8 cellular contexts compared by ENCODE assay signal in genomic region chr14:105313381-105314286, GRCh38. TPM values are rescaled to one million over a fixed set of nuclear protein-coding genes. Genes with fewer than 3 reads are reported as not detected.
A peak's percentile ranks its signal among the peaks of the same experiment; 100 is the strongest.
DNase-seq lines count a peak whose midpoint lies in the region; ATAC-seq and TF ChIP-seq lines count a peak whose summit lies in the region.

No MANE protein-coding gene starts in this region.

- no peaks in the 10 kb centered on the region for H3K9me3 Mint-ChIP-seq in CD4-positive, CD25-positive, alpha-beta regulatory T cell
- H3K9me3 Mint-ChIP-seq in activated naive CD4-positive, alpha-beta T cell treated with anti-CD3 and anti-CD28 coated beads, Interleukin-2, amount 50 U/mL, for 24 hours, result no peaks in the 10 kb centered on the region

- WGBS in heart right ventricle, 2 donors, result 18 to 21% methylated on average over 42 to 48 of the region's 48 CpGs

- TF ChIP-seq CTCF in LNCaP clone FGC (IDR thresholded peaks at IDR 0.05; ENCODE audit: control insufficient read depth, extremely low read depth, insufficient read depth) (no peak), heart right ventricle (IDR thresholded peaks at IDR 0.05) (no peak)

- peaks cover 0 to 27% (median 10%) of the 10 kb centered on the region in 4 donors for H3K4me1 Mint-ChIP-seq in CD4-positive, CD25-positive, alpha-beta regulatory T cell
- H3K4me1 Mint-ChIP-seq in activated naive CD4-positive, alpha-beta T cell treated with anti-CD3 and anti-CD28 coated beads, Interleukin-2, amount 50 U/mL, for 24 hours, result peaks cover 29% of the 10 kb centered on the region

- H3K36me3 ChIP-seq in CD4-positive, CD25-positive, alpha-beta regulatory T cell (ENCODE audit: control insufficient read depth, insufficient read depth, low read length), result no peaks in the 10 kb centered on the region
- H3K36me3 ChIP-seq in heart right ventricle, result no peaks in the 10 kb centered on the region

- H3K36me3 Mint-ChIP-seq in CD4-positive, CD25-positive, alpha-beta regulatory T cell, result no peaks in the 10 kb centered on the region
- H3K36me3 Mint-ChIP-seq in activated naive CD4-positive, alpha-beta T cell treated with anti-CD3 and anti-CD28 coated beads, Interleukin-2, amount 50 U/mL, for 24 hours, result no peaks in the 10 kb centered on the region

- intact Hi-C loops in heart right ventricle (cut with DNase I), result loop anchor here in 2 of 10 donors (2.0 kb wide), 1 partner anchor 13 kb away; the partner anchor contains the start of gene BRF1 (in 2 of the 2)
- intact Hi-C loops in sciatic nerve (cut with DNase I), result no loop called here

- H3K27me3 ChIP-seq in CD4-positive, CD25-positive, alpha-beta regulatory T cell (ENCODE audit: control insufficient read depth, insufficient read depth, low read length), result no peaks in the 10 kb centered on the region
- no peaks in the 10 kb centered on the region for H3K27me3 ChIP-seq in heart right ventricle

- H3K27ac ChIP-seq in CD4-positive, CD25-positive, alpha-beta regulatory T cell (ENCODE audit: insufficient read depth, low read length, poor library complexity, severe bottlenecking), result peak overlapping the region; percentile 76
- peak overlapping the region; percentile 78 to 96 (median 94) for H3K27ac ChIP-seq in heart right ventricle

- peak overlapping the region; percentile 14 to 91 (median 87) for H3K4me3 Mint-ChIP-seq in CD4-positive, CD25-positive, alpha-beta regulatory T cell
- H3K4me3 Mint-ChIP-seq in activated naive CD4-positive, alpha-beta T cell treated with anti-CD3 and anti-CD28 coated beads, Interleukin-2, amount 50 U/mL, for 24 hours, result peak overlapping the region; percentile 81

- H3K9me3 ChIP-seq in CD4-positive, CD25-positive, alpha-beta regulatory T cell (ENCODE audit: control insufficient read depth in 2 of 2, low read length in 2 of 2), result no peaks in the 10 kb centered on the region
- H3K9me3 ChIP-seq in heart right ventricle, result no peaks in the 10 kb centered on the region

- ATAC-seq in CD4-positive, CD25-positive, alpha-beta regulatory T cell (ENCODE audit: low read depth in 2 of 2), result peak in 1 of 2 donors; percentile 7
- ATAC-seq in GM21447 (IDR thresholded peaks at IDR 0.05; ENCODE audit: unreplicated experiment) (peak; percentile 17), heart right ventricle (peak; percentile 10 to 58 (median 24)), sciatic nerve (peak; percentile 21), GM19397 (IDR thresholded peaks at IDR 0.05; ENCODE audit: unreplicated experiment) (no peak)

- peak overlapping the region; percentile 83 to 87 (median 86) for H3K27ac Mint-ChIP-seq in CD4-positive, CD25-positive, alpha-beta regulatory T cell
- H3K27ac Mint-ChIP-seq in activated naive CD4-positive, alpha-beta T cell treated with anti-CD3 and anti-CD28 coated beads, Interleukin-2, amount 50 U/mL, for 24 hours, result peak overlapping the region; percentile 59

- peaks cover 23% of the 10 kb centered on the region for H3K4me1 ChIP-seq in CD4-positive, CD25-positive, alpha-beta regulatory T cell (ENCODE audit: control insufficient read depth, insufficient read depth, low read length, poor library complexity, severe bottlenecking)
- peaks cover 9 to 43% (median 35%) of the 10 kb centered on the region in 9 donors for H3K4me1 ChIP-seq in heart right ventricle

- H3K4me3 ChIP-seq in CD4-positive, CD25-positive, alpha-beta regulatory T cell (ENCODE audit: low read depth, low read length), result no peak overlapping the region
- peak overlapping the region; percentile 50 for H3K4me3 ChIP-seq in LNCaP clone FGC (ENCODE audit: low read depth, low read length)
- H3K4me3 ChIP-seq in heart right ventricle, result peak overlapping the region; percentile 41 to 76 (median 68)

- peak in 1 of 3 donors; percentile 43 for DNase-seq in CD4-positive, CD25-positive, alpha-beta regulatory T cell
- DNase-seq in LNCaP clone FGC (ENCODE audit: low read depth), result no peak
- DNase-seq in heart right ventricle, result no peak
- DNase-seq in sciatic nerve (ENCODE audit: low spot score), result peak; percentile 77
- DNase-seq in stimulated activated CD4-positive, alpha-beta T cell treated with anti-CD3 and anti-CD28 coated beads, Interleukin-2, amount 100 ng/mL, for 24 hours, result no peak

- H3K27me3 Mint-ChIP-seq in CD4-positive, CD25-positive, alpha-beta regulatory T cell, result no peaks in the 10 kb centered on the region
- H3K27me3 Mint-ChIP-seq in activated naive CD4-positive, alpha-beta T cell treated with anti-CD3 and anti-CD28 coated beads, Interleukin-2, amount 50 U/mL, for 24 hours, result no peaks in the 10 kb centered on the region

RNA-seq across cellular contexts. Expression of gene PACS2, which starts 0.9 kb away (rescaled TPM):
- 64.0 TPM for total RNA-seq in CD4-positive, CD25-positive, alpha-beta regulatory T cell
- 1 to 10 TPM in 2 of 4 donors, under 1 TPM in 2; 0.72 to 3.4 (median 1.5) TPM for polyA plus RNA-seq in CD4-positive, CD25-positive, alpha-beta regulatory T cell
- 10 to 100 TPM; 41.8 to 78.9 (median 54.6) TPM for total RNA-seq in heart right ventricle
- polyA plus RNA-seq in heart right ventricle, result 100 to 1,000 TPM in 1 of 2 donors, 10 to 100 TPM in 1; 42.9 to 123 TPM
- 152 TPM for total RNA-seq in sciatic nerve

RNA-seq across cellular contexts. Expression of gene BRF1, which starts 12.8 kb away (rescaled TPM):
- total RNA-seq in CD4-positive, CD25-positive, alpha-beta regulatory T cell, result 58.9 TPM
- 1 to 10 TPM; 5.6 to 8.7 (median 7.5) TPM for polyA plus RNA-seq in CD4-positive, CD25-positive, alpha-beta regulatory T cell
- total RNA-seq in heart right ventricle, result 10 to 100 TPM; 12.7 to 18.9 (median 16.2) TPM
- 10 to 100 TPM; 12.9 to 30.8 TPM for polyA plus RNA-seq in heart right ventricle
- 48.4 TPM for total RNA-seq in sciatic nerve
